In genomic region chr5:150670961-150671337, GRCh38 we compare ENCODE assay signal across 12 cellular contexts. TPM values are rescaled to one million over a fixed set of nuclear protein-coding genes. Genes with fewer than 3 reads are reported as not detected.
DNase-seq lines count a peak whose midpoint lies in the region; ATAC-seq and TF ChIP-seq lines count a peak whose summit lies in the region.
"Had no signal": no experiment of that assay in that cellular context is flagged by ENCODE, and none has a peak within 500 bp of the region (broad histone marks: within the 10 kb centered on the region; RNA-seq: fewer than 3 reads in every experiment).

No MANE protein-coding gene starts in this region.

- DNase-seq in CD4-positive, CD25-positive, alpha-beta regulatory T cell = no peak
- DNase-seq in GM13977 (ENCODE audit: low spot score) = peak; percentile 25
- no peak for DNase-seq in effector memory CD8-positive, alpha-beta T cell
- DNase-seq in SKM-1 (lab: John Stamatoyannopoulos, UW; ENCODE audit: unreplicated experiment) = no peak
- DNase-seq: amniotic stem cell; effector CD8-positive, alpha-beta T cell; midbrain had no signal

- H3K9me3 ChIP-seq in CD4-positive, CD25-positive, alpha-beta regulatory T cell (ENCODE audit: control insufficient read depth in 2 of 2, low read length in 2 of 2) = no peaks in the 10 kb centered on the region
- H3K9me3 ChIP-seq: right lobe of liver had no signal

- no peak overlapping the region for H3K27ac ChIP-seq in CD4-positive, CD25-positive, alpha-beta regulatory T cell (ENCODE audit: insufficient read depth, low read length, poor library complexity, severe bottlenecking)
- H3K27ac ChIP-seq: right lobe of liver had no signal

- ATAC-seq in CD4-positive, CD25-positive, alpha-beta regulatory T cell (ENCODE audit: low read depth in 2 of 2) = no peak
- ATAC-seq in effector memory CD8-positive, alpha-beta T cell (replicated peaks) = no peak
- no peak for ATAC-seq in GM19467 (IDR thresholded peaks at IDR 0.05; ENCODE audit: unreplicated experiment)
- ATAC-seq in HG02840 (IDR thresholded peaks at IDR 0.05; ENCODE audit: low FRiP score, unreplicated experiment) = no peak

- no peaks in the 10 kb centered on the region for H3K36me3 Mint-ChIP-seq in CD4-positive, CD25-positive, alpha-beta regulatory T cell
- H3K36me3 Mint-ChIP-seq in effector memory CD8-positive, alpha-beta T cell (ENCODE audit: insufficient read depth) = no peaks in the 10 kb centered on the region
- H3K36me3 Mint-ChIP-seq in nephron (ENCODE audit: low read depth) = no peaks in the 10 kb centered on the region

- no peaks in the 10 kb centered on the region for H3K9me3 Mint-ChIP-seq in CD4-positive, CD25-positive, alpha-beta regulatory T cell
- H3K9me3 Mint-ChIP-seq in effector memory CD8-positive, alpha-beta T cell = no peaks in the 10 kb centered on the region
- no peaks in the 10 kb centered on the region for H3K9me3 Mint-ChIP-seq in nephron

- H3K36me3 ChIP-seq in CD4-positive, CD25-positive, alpha-beta regulatory T cell (ENCODE audit: control insufficient read depth, insufficient read depth, low read length) = no peaks in the 10 kb centered on the region
- H3K36me3 ChIP-seq: right lobe of liver had no signal

- TF ChIP-seq CTCF in GM13977 (IDR thresholded peaks at IDR 0.05; ENCODE audit: extremely low read depth, insufficient read depth, missing control alignments) (no peak), nephron (IDR thresholded peaks at IDR 0.05; ENCODE audit: unreplicated experiment in 3 of 3) (no peak)

- no peak overlapping the region for H3K4me3 ChIP-seq in CD4-positive, CD25-positive, alpha-beta regulatory T cell (ENCODE audit: low read depth, low read length)

- peaks cover 42% of the 10 kb centered on the region for H3K27me3 Mint-ChIP-seq in CD4-positive, CD25-positive, alpha-beta regulatory T cell
- H3K27me3 Mint-ChIP-seq in effector memory CD8-positive, alpha-beta T cell = peaks cover 16 to 32% of the 10 kb centered on the region in 2 donors
- H3K27me3 Mint-ChIP-seq in nephron (ENCODE audit: low read depth) = peaks cover 8% of the 10 kb centered on the region

- in situ Hi-C loops in GM13977 (cut with MboI; ENCODE audit: low pct_unique_long_range_greater_than_20kb, low sequenced_read_pairs, unreplicated experiment) = no loop called here

- no peak overlapping the region for H3K27ac Mint-ChIP-seq in CD4-positive, CD25-positive, alpha-beta regulatory T cell
- H3K27ac Mint-ChIP-seq in effector memory CD8-positive, alpha-beta T cell = no peak overlapping the region
- peak overlapping the region in 2 of 3 experiments; percentile 72 to 77 for H3K27ac Mint-ChIP-seq in nephron

- H3K4me3 Mint-ChIP-seq in CD4-positive, CD25-positive, alpha-beta regulatory T cell = peak overlapping the region in 3 of 4 donors; percentile 14 to 71 (median 57)
- peak overlapping the region; percentile 51 to 57 for H3K4me3 Mint-ChIP-seq in effector memory CD8-positive, alpha-beta T cell
- H3K4me3 Mint-ChIP-seq in nephron = peak overlapping the region; percentile 78 to 89 (median 86)

- H3K27me3 ChIP-seq in CD4-positive, CD25-positive, alpha-beta regulatory T cell (ENCODE audit: control insufficient read depth, insufficient read depth, low read length) = peaks cover 18% of the 10 kb centered on the region
- H3K27me3 ChIP-seq: right lobe of liver had no signal

- peaks cover 16% of the 10 kb centered on the region for H3K4me1 ChIP-seq in CD4-positive, CD25-positive, alpha-beta regulatory T cell (ENCODE audit: control insufficient read depth, insufficient read depth, low read length, poor library complexity, severe bottlenecking)

- peaks cover 0 to 16% (median 5%) of the 10 kb centered on the region in 4 donors for H3K4me1 Mint-ChIP-seq in CD4-positive, CD25-positive, alpha-beta regulatory T cell
- peaks cover 5% of the 10 kb centered on the region in 2 donors for H3K4me1 Mint-ChIP-seq in effector memory CD8-positive, alpha-beta T cell (ENCODE audit: low read depth in 2 of 2)
- peaks cover 31% of the 10 kb centered on the region for H3K4me1 Mint-ChIP-seq in nephron

RNA-seq across cellular contexts. Expression of gene MYOZ3, which starts 9.9 kb away (rescaled TPM):
- not detected for total RNA-seq in CD4-positive, CD25-positive, alpha-beta regulatory T cell
- polyA plus RNA-seq in CD4-positive, CD25-positive, alpha-beta regulatory T cell = under 1 TPM in 2 of 4 donors, not detected in 2; 0.08 to 0.10 TPM
- total RNA-seq: MCF 10A had no signal

RNA-seq across cellular contexts. Expression of gene RBM22, which starts 29.9 kb away (rescaled TPM):
- 109 TPM for total RNA-seq in CD4-positive, CD25-positive, alpha-beta regulatory T cell
- 10 to 100 TPM; 67.9 to 86.2 (median 70.3) TPM for polyA plus RNA-seq in CD4-positive, CD25-positive, alpha-beta regulatory T cell

RNA-seq across cellular contexts. Expression of gene SYNPO, which starts 30.5 kb away (rescaled TPM):
- 0.07 TPM for total RNA-seq in CD4-positive, CD25-positive, alpha-beta regulatory T cell
- polyA plus RNA-seq in CD4-positive, CD25-positive, alpha-beta regulatory T cell = not detected

Comparison
In these comparisons a context has a peak if more than half of its experiments do, and no peak if none do; other contexts are left out.
1. H3K27ac Mint-ChIP-seq: peak in nephron (2 of 3); none in CD4-positive, CD25-positive, alpha-beta regulatory T cell (0 of 3) and effector memory CD8-positive, alpha-beta T cell (0 of 2).
2. Peak in every context shown above with its lines, with median percentiles within 50 percentile points of each other: H3K4me3 Mint-ChIP-seq.